Comparison of ENCODE assay signal across 9 cellular contexts in the genomic region with DNA sequence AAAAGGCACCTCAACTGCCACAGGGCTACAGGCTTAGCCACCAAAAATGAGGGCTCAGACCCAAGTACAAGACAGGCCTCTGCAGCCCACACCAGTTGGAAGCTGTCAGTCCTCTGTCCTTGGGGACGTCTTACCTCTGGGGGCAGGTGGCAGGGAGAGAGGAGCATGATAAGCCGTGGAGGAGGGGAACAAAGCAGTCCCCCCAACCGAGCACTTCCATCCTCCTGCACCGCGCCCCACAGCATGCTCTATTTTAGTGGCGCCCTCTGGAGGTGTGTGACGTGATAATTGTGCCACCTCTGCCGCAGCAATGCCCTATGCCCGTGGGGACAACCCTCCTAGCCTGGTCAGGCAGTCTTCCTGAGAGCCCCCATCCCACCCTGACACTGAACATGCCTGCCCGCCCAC. TPM values are rescaled to one million over a fixed set of nuclear protein-coding genes. Genes with fewer than 3 reads are reported as not detected.
DNase-seq lines count a peak whose midpoint lies in the region; ATAC-seq and TF ChIP-seq lines count a peak whose summit lies in the region.
"Had no signal": no experiment of that assay in that cellular context is flagged by ENCODE, and none has a peak within 500 bp of the region (broad histone marks: within the 10 kb centered on the region; RNA-seq: fewer than 3 reads in every experiment).

No MANE protein-coding gene starts in this region.

- peaks cover 15 to 52% of the 10 kb centered on the region in 2 donors for H3K36me3 Mint-ChIP-seq in CD4-positive, alpha-beta memory T cell

- no peaks in the 10 kb centered on the region for H3K9me3 ChIP-seq in CD4-positive, alpha-beta memory T cell (ENCODE audit: control insufficient read depth in 1 of 2, low read length in 2 of 2)

- no peaks in the 10 kb centered on the region for H3K4me1 ChIP-seq in CD4-positive, alpha-beta memory T cell (ENCODE audit: insufficient read depth, low read length)

- no peaks in the 10 kb centered on the region for H3K27me3 Mint-ChIP-seq in CD4-positive, alpha-beta memory T cell

- no peak overlapping the region for H3K4me3 Mint-ChIP-seq in CD4-positive, alpha-beta memory T cell

- H3K36me3 ChIP-seq in CD4-positive, alpha-beta memory T cell (ENCODE audit: insufficient read depth, low read length) = peaks cover 8% of the 10 kb centered on the region

- peaks cover 0 to 1% (median 0%) of the 10 kb centered on the region in 8 donors for H3K9me3 Mint-ChIP-seq in CD4-positive, alpha-beta memory T cell

- CTCF ChIA-PET in CD4-positive, alpha-beta memory T cell (lab: Charles Lee; ENCODE audit: partially characterized antibody) = no interaction called here

- TF ChIP-seq CTCF in epithelial cell of proximal tubule (conservative IDR thresholded peaks at IDR 0.05; ENCODE audit: low read depth, low read length) = peak; percentile 46

- H3K27ac Mint-ChIP-seq in CD4-positive, alpha-beta memory T cell = peak overlapping the region in 1 of 7 donors; percentile 27

- H3K4me1 Mint-ChIP-seq in CD4-positive, alpha-beta memory T cell = peaks cover 0 to 12% (median 4%) of the 10 kb centered on the region in 4 donors

- no peaks in the 10 kb centered on the region for H3K27me3 ChIP-seq in CD4-positive, alpha-beta memory T cell (ENCODE audit: insufficient read depth, low read length)

- DNase-seq in activated CD4-positive, CD25-positive, alpha-beta regulatory T cell treated with anti-CD3 and anti-CD28 coated beads, Interleukin-2, amount 50 U/mL, for 72 hours = peak; percentile 41
- DNase-seq in RPMI8226 (peak; percentile 21), epithelial cell of proximal tubule (ENCODE audit: low read depth) (no peak), cerebellar nuclear complex (lab: John Stamatoyannopoulos, UW) (no peak), HCEC 1CT (no peak)
- peak; percentile 35 for DNase-seq in stimulated activated CD8-positive, alpha-beta memory T cell treated with anti-CD3 and anti-CD28 coated beads, Interleukin-7, amount 100 ng/mL, for 24 hours (ENCODE audit: low read depth)
- DNase-seq in CD4-positive, alpha-beta memory T cell = no peak
- DNase-seq: activated gamma-delta T cell treated with Interleukin-2 at 50 U/mL for 16 hours had no signal

- no peak overlapping the region for H3K4me3 ChIP-seq in epithelial cell of proximal tubule (ENCODE audit: low read depth, low read length)
- H3K4me3 ChIP-seq in CD4-positive, alpha-beta memory T cell (ENCODE audit: low read length in 2 of 2) = no peak overlapping the region

- POLR2A ChIA-PET in CD4-positive, alpha-beta memory T cell (lab: Charles Lee; ENCODE audit: partially characterized antibody) = no interaction called here

- H3K27ac ChIP-seq in CD4-positive, alpha-beta memory T cell (ENCODE audit: low read depth, low read length) = no peak overlapping the region

- intact Hi-C loops in CD4-positive, alpha-beta memory T cell (cut with micrococcal nuclease) = no loop called here

- no peak for ATAC-seq in activated CD4-positive, CD25-positive, alpha-beta regulatory T cell treated with anti-CD3 and anti-CD28 coated beads, Interleukin-2, amount 50 U/mL, for 24 hours

RNA-seq across cellular contexts. Expression of gene G6PC3, which starts 13.6 kb away (rescaled TPM):
- 42.4 and 56.7 TPM in 2 replicates for total RNA-seq in epithelial cell of proximal tubule
- total RNA-seq in CD4-positive, alpha-beta memory T cell = 10 to 100 TPM; 10.6 to 11.8 TPM
- polyA plus RNA-seq in CD4-positive, alpha-beta memory T cell = 10 to 100 TPM; 15.6 to 17.9 TPM

RNA-seq across cellular contexts. Expression of gene LSM12, which starts 17.7 kb away (rescaled TPM):
- 58.5 and 75.8 TPM in 2 replicates for total RNA-seq in epithelial cell of proximal tubule
- total RNA-seq in CD4-positive, alpha-beta memory T cell = 10 to 100 TPM; 35.3 to 37.4 TPM
- polyA plus RNA-seq in CD4-positive, alpha-beta memory T cell = 10 to 100 TPM; 55.6 to 74.0 TPM

RNA-seq across cellular contexts. Expression of gene HDAC5, which starts 39.3 kb away (rescaled TPM):
- 7.3 and 13.5 TPM in 2 replicates for total RNA-seq in epithelial cell of proximal tubule
- total RNA-seq in CD4-positive, alpha-beta memory T cell = 10 to 100 TPM; 71.4 to 74.2 TPM
- polyA plus RNA-seq in CD4-positive, alpha-beta memory T cell = 10 to 100 TPM; 12.8 to 34.2 TPM

RNA-seq across cellular contexts. Expression of gene HROB, which starts 57.6 kb away (rescaled TPM):
- total RNA-seq in epithelial cell of proximal tubule = 12.0 and 12.9 TPM in 2 replicates
- under 1 TPM; 0.36 to 0.64 TPM for total RNA-seq in CD4-positive, alpha-beta memory T cell
- polyA plus RNA-seq in CD4-positive, alpha-beta memory T cell = under 1 TPM; 0.25 to 0.43 TPM

Comparison
In these comparisons a context has a peak if more than half of its experiments do, and no peak if none do; other contexts are left out.
1. DNase-seq: peak in activated CD4-positive, CD25-positive, alpha-beta regulatory T cell treated with anti-CD3 and anti-CD28 coated beads, Interleukin-2, amount 50 U/mL, for 72 hours (single experiment), RPMI8226 (single experiment) and stimulated activated CD8-positive, alpha-beta memory T cell treated with anti-CD3 and anti-CD28 coated beads, Interleukin-7, amount 100 ng/mL, for 24 hours (single experiment); none in epithelial cell of proximal tubule (single experiment), cerebellar nuclear complex (0 of 2), CD4-positive, alpha-beta memory T cell (0 of 5) and HCEC 1CT (single experiment).